Comparison of ENCODE assay signal across 3 cellular contexts in the genomic region with DNA sequence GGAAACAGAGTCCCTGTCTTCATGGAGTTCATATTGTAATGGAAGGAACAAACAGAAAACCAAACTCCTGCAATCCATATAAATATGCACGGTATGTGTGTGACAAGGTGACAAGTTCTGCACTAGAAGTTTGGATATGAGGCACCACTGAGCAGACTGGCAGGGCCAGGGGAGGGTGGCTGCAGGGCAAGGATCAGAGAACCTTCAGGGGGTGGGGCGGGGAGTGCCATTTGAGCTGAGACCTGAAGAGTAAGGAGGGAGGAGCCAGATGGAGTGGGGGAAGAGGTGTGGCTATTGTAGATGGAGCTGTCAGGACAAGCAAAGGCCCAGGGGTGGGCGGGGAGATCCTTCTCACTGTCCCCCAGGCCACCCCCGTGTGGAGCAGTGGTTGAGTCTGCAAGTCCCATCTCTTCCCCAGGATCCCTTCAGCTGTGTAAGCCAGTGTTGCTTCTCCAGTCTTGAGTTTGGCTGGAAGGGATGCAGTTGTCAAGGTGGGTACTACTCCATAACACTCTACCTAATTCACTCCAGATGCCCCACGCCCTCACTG.
TF ChIP-seq lines count a peak whose summit lies in the region.

No MANE protein-coding gene starts in this region.

TF ChIP-seq in GM23338, 12 proteins besides CTCF, POLR2A, EP300 and RAD21 (continues in another document):
- no peak for TF ChIP-seq EZH2phosphoT487 (IDR thresholded peaks at IDR 0.05; ENCODE audit: unreplicated experiment)
- TF ChIP-seq REST (IDR thresholded peaks at IDR 0.05; ENCODE audit: unreplicated experiment), result no peak
- no peak for TF ChIP-seq ZNF114 (CRISPR knock-in tag; IDR thresholded peaks at IDR 0.05)
- TF ChIP-seq ETS1 (IDR thresholded peaks at IDR 0.05), result no peak
- TF ChIP-seq CREB1 (CRISPR knock-in tag; IDR thresholded peaks at IDR 0.05; ENCODE audit: low read depth), result no peak
- TF ChIP-seq STAT1 (IDR thresholded peaks at IDR 0.05; ENCODE audit: unreplicated experiment), result no peak
- no peak for TF ChIP-seq NANOG (IDR thresholded peaks at IDR 0.05; ENCODE audit: borderline replicate concordance)
- no peak for TF ChIP-seq POLR2AphosphoS5 (IDR thresholded peaks at IDR 0.05; ENCODE audit: low read depth)

TF ChIP-seq in H1, 55 proteins besides CTCF, POLR2A, EP300 and RAD21:
- no peak for TF ChIP-seq SP1 (IDR thresholded peaks at IDR 0.05; ENCODE audit: low read depth, low read length)
- peak; percentile 74; the same call in 1 of the 2 replicates for TF ChIP-seq JUND (IDR thresholded peaks at IDR 0.05; ENCODE audit: low read length)
- TF ChIP-seq RBBP5 (IDR thresholded peaks at IDR 0.05; ENCODE audit: borderline replicate concordance, low read depth, low read length), result no peak
- TF ChIP-seq NANOG (IDR thresholded peaks at IDR 0.05; ENCODE audit: insufficient read depth, low read depth, low read length, poor library complexity, severe bottlenecking), result no peak
- TF ChIP-seq SP4 (IDR thresholded peaks at IDR 0.05; ENCODE audit: low read length), result no peak
- no peak for TF ChIP-seq ASH2L (IDR thresholded peaks at IDR 0.05; ENCODE audit: low read length)
TF ChIP-seq in H1: peak in this region for 1.

TF ChIP-seq in HepG2, 621 proteins besides CTCF, POLR2A, EP300 and RAD21:
- no peak for TF ChIP-seq ZNF773 (CRISPR knock-in tag; IDR thresholded peaks at IDR 0.05; ENCODE audit: borderline replicate concordance)
- TF ChIP-seq PRDM10 (CRISPR knock-in tag; IDR thresholded peaks at IDR 0.05; ENCODE audit: low read depth), result 0 out of 2 replicates have a peak, but pooled peaks have one; percentile 35
- TF ChIP-seq ELF1 (CRISPR knock-in tag; IDR thresholded peaks at IDR 0.05), result no peak
- no peak for TF ChIP-seq ZNF441 (CRISPR knock-in tag; IDR thresholded peaks at IDR 0.05; ENCODE audit: borderline replicate concordance)
- no peak for TF ChIP-seq RNF219 (CRISPR knock-in tag; IDR thresholded peaks at IDR 0.05)
- TF ChIP-seq NFE2L1 (CRISPR knock-in tag; IDR thresholded peaks at IDR 0.05; ENCODE audit: borderline replicate concordance), result no peak
- TF ChIP-seq NFYB (CRISPR knock-in tag; IDR thresholded peaks at IDR 0.05), result no peak
- no peak for TF ChIP-seq AGO2 (optimal IDR thresholded peaks at IDR 0.05; ENCODE audit: low read depth, low read length)
